Comparison of ENCODE assay signal across 18 cellular contexts in genomic region chr4:77188498-77189187, GRCh38.
"Had no signal": no experiment of that assay in that cellular context is flagged by ENCODE, and none has a peak within 500 bp of the region (broad histone marks: within the 10 kb centered on the region; RNA-seq: fewer than 3 reads in every experiment).

No MANE protein-coding gene starts in this region.

- H3K36me3 ChIP-seq: lower lobe of right lung, ovary, sigmoid colon, spleen, thyroid gland had no signal

- H3K27me3 ChIP-seq: foreskin keratinocyte, hepatocyte, ovary, sigmoid colon, spleen, thyroid gland had no signal

- H3K4me2 ChIP-seq: hepatocyte had no signal

- H3K27ac ChIP-seq: foreskin keratinocyte, lower lobe of right lung, ovary, sigmoid colon, spleen, thyroid gland had no signal

- H2AFZ ChIP-seq: hepatocyte had no signal

- H3K9me3 ChIP-seq: lower lobe of right lung, ovary, sigmoid colon, spleen, thyroid gland had no signal

- H3K4me3 ChIP-seq: hepatocyte, lower lobe of right lung, ovary, sigmoid colon, spleen, thyroid gland had no signal

- H3K79me2 ChIP-seq: hepatocyte had no signal

- H3K36me3 Mint-ChIP-seq: activated naive CD4-positive, alpha-beta T cell treated with anti-CD3 and anti-CD28 coated beads, Interleukin-2, amount 50 U/mL, for 24 hours had no signal

- ATAC-seq: activated T-cell treated with anti-CD3 and anti-CD28 coated beads, Interleukin-2, amount 50 U/mL, for 72 hours; foreskin keratinocyte; lower lobe of right lung; stimulated activated naive B cell treated with anti-CD40 and anti-IgM and Interleukin-4, amounts not matched to agents 10 μg/mL and 1 μg/mL and 100 μg/mL, for 72 hours had no signal

- H3K27me3 Mint-ChIP-seq: stimulated activated naive B cell treated with anti-CD40 and anti-IgM and Interleukin-4, amounts not matched to agents 10 μg/mL and 1 μg/mL and 100 μg/mL, for 72 hours had no signal

- DNase-seq: activated CD4-positive, alpha-beta T cell treated with anti-CD3 and anti-CD28 coated beads, Interleukin-2, amount 50 U/mL, for 1 hour; activated CD4-positive, CD25-positive, alpha-beta regulatory T cell treated with anti-CD3 and anti-CD28 coated beads, Interleukin-2, amount 50 U/mL, for 72 hours; activated CD8-positive, alpha-beta memory T cell treated with anti-CD3 and anti-CD28 coated beads for 24 hours; activated CD8-positive, alpha-beta memory T cell treated with anti-CD3 and anti-CD28 coated beads, Interleukin-2, amount 50 U/mL, for 48 hours; activated effector memory CD4-positive, alpha-beta T cell treated with anti-CD3 and anti-CD28 coated beads, Interleukin-2, amount 50 U/mL, for 16 hours; activated T-cell treated with anti-CD3 and anti-CD28 coated beads, Interleukin-2, amount 50 U/mL, for 72 hours; endodermal cell; foreskin keratinocyte; islet precursor cell; lower lobe of right lung; ovary; sigmoid colon; spleen; stimulated activated CD4-positive, alpha-beta T cell treated with anti-CD3 and anti-CD28 coated beads, Interleukin-4, amount 100 ng/mL, for 4 hours; stimulated activated naive B cell treated with anti-CD40 and anti-IgM and Interleukin-4, amounts not matched to agents 10 μg/mL and 1 μg/mL and 100 μg/mL, for 72 hours; thyroid gland had no signal

- H3K4me1 ChIP-seq: lower lobe of right lung, thyroid gland had no signal

- H3K9me3 Mint-ChIP-seq: activated naive CD4-positive, alpha-beta T cell treated with anti-CD3 and anti-CD28 coated beads, Interleukin-2, amount 50 U/mL, for 24 hours; activated T-cell treated with anti-CD3 and anti-CD28 coated beads, Interleukin-2, amount 50 U/mL, for 72 hours; endodermal cell had no signal

- H3K4me3 Mint-ChIP-seq: activated naive CD4-positive, alpha-beta T cell treated with anti-CD3 and anti-CD28 coated beads, Interleukin-2, amount 50 U/mL, for 24 hours; activated T-cell treated with anti-CD3 and anti-CD28 coated beads, Interleukin-2, amount 50 U/mL, for 72 hours; endodermal cell; stimulated activated naive B cell treated with anti-CD40 and anti-IgM and Interleukin-4, amounts not matched to agents 10 μg/mL and 1 μg/mL and 100 μg/mL, for 72 hours had no signal

- H3K27ac Mint-ChIP-seq: activated naive CD4-positive, alpha-beta T cell treated with anti-CD3 and anti-CD28 coated beads, Interleukin-2, amount 50 U/mL, for 24 hours; activated T-cell treated with anti-CD3 and anti-CD28 coated beads, Interleukin-2, amount 50 U/mL, for 72 hours; endodermal cell; stimulated activated naive B cell treated with anti-CD40 and anti-IgM and Interleukin-4, amounts not matched to agents 10 μg/mL and 1 μg/mL and 100 μg/mL, for 72 hours had no signal
